Comparison of ENCODE assay signal across 1 cellular context in the genomic region with DNA sequence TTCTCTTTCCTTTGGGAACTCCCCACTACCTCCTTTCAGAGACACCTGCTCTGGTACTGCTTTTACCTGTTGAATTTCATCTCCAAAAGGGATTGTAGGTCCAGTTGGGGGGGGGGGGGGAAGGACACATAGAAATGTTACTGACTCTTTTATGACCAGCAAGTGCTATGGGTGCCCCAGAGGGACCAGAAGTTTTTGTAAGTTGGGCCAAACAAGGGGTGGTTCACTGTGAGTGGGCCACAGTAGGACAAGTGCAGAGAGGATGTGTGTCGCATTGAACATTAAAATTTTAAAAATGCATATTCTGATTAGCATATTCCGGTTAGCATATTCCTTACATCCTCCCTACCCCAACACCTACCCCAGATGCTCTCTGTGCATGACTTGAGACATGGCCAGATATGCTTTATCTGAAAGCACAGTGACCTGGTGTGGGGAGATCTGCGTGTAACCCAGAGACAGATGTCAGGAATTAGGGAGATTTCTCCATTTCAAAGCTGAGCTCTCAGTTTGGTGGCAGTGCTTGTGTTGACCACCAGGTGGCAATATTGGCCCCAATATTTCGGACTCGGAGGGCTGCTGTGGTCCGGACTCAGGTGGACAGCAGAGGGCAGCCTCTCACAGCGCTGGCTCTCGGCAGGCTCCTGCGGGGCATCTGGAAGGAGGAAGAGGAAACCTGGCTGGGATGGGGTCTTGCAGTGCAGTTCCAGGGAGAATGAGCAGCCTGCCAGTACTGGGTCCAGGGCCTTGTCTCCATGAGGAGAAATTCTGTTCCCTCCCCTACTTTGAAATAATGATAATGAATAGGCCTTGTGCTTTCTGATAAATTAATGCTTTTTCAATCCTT.
TF ChIP-seq lines count a peak whose summit lies in the region.

No MANE protein-coding gene starts in this region.

TF ChIP-seq in HepG2, 621 proteins besides CTCF, POLR2A, EP300 and RAD21 (continued from another document and continues in another):
- TF ChIP-seq ZFP36 (IDR thresholded peaks at IDR 0.05; ENCODE audit: borderline replicate concordance, low read depth, low read length, partially characterized antibody) (peak; percentile 81), ZFX (CRISPR knock-in tag; IDR thresholded peaks at IDR 0.05; ENCODE audit: low read depth) (no peak; the same call in 1 of the 2 replicates), U2AF1 (optimal IDR thresholded peaks at IDR 0.05; ENCODE audit: low read depth, low read length) (no peak), ZNF749 (CRISPR knock-in tag; IDR thresholded peaks at IDR 0.05; ENCODE audit: borderline replicate concordance) (no peak), KLF9 (CRISPR knock-in tag; IDR thresholded peaks at IDR 0.05; ENCODE audit: low read depth) (no peak), ZNF567 (CRISPR knock-in tag; IDR thresholded peaks at IDR 0.05; ENCODE audit: borderline replicate concordance) (0 out of 2 replicates have a peak, but pooled peaks have one; percentile 53), GTF2F1 (IDR thresholded peaks at IDR 0.05; ENCODE audit: low read length) (no peak), ZNF746 (CRISPR knock-in tag; IDR thresholded peaks at IDR 0.05) (no peak), SETDB1 (CRISPR knock-in tag; IDR thresholded peaks at IDR 0.05; ENCODE audit: borderline replicate concordance) (no peak), NFRKB (IDR thresholded peaks at IDR 0.05) (no peak), ZNF839 (CRISPR knock-in tag; IDR thresholded peaks at IDR 0.05; ENCODE audit: borderline replicate concordance) (no peak), CHCHD3 (CRISPR knock-in tag; IDR thresholded peaks at IDR 0.05) (peak; percentile 33; the same call in 1 of the 2 replicates), ZBTB21 (CRISPR knock-in tag; IDR thresholded peaks at IDR 0.05) (no peak), ETV5 (CRISPR knock-in tag; IDR thresholded peaks at IDR 0.05; ENCODE audit: borderline replicate concordance) (peak; percentile 73), ATF1 (CRISPR knock-in tag; IDR thresholded peaks at IDR 0.05) (no peak), SKI (IDR thresholded peaks at IDR 0.05; ENCODE audit: partially characterized antibody) (no peak), KDM2A (CRISPR knock-in tag; IDR thresholded peaks at IDR 0.05; ENCODE audit: borderline replicate concordance, low read depth) (peak; percentile 99), HDAC2 (CRISPR knock-in tag; IDR thresholded peaks at IDR 0.05) (peak; percentile 92), JUNB (CRISPR knock-in tag; IDR thresholded peaks at IDR 0.05; ENCODE audit: borderline replicate concordance) (no peak), GATA4 (IDR thresholded peaks at IDR 0.05; ENCODE audit: borderline replicate concordance, low read depth) (no peak), ZNF350 (CRISPR knock-in tag; IDR thresholded peaks at IDR 0.05; ENCODE audit: borderline replicate concordance, low read depth) (peak; percentile 88), RARG (CRISPR knock-in tag; IDR thresholded peaks at IDR 0.05; ENCODE audit: low read depth) (no peak), ZNF713 (CRISPR knock-in tag; IDR thresholded peaks at IDR 0.05) (no peak), ZBTB38 (CRISPR knock-in tag; IDR thresholded peaks at IDR 0.05) (0 out of 2 replicates have a peak, but pooled peaks have one; percentile 56), MED8 (CRISPR knock-in tag; IDR thresholded peaks at IDR 0.05; ENCODE audit: insufficient replicate concordance) (no peak), FOXP1 (IDR thresholded peaks at IDR 0.05) (no peak), FOXP1 (CRISPR knock-in tag; IDR thresholded peaks at IDR 0.05) (peak; percentile 19; the same call in 1 of the 2 replicates), ZNF124 (CRISPR knock-in tag; IDR thresholded peaks at IDR 0.05) (peak; percentile 91; the same call in 1 of the 2 replicates), ZNF34 (CRISPR knock-in tag; IDR thresholded peaks at IDR 0.05; ENCODE audit: borderline replicate concordance) (no peak), NFYB (CRISPR knock-in tag; IDR thresholded peaks at IDR 0.05) (peak; percentile 28; the same call in 1 of the 2 replicates), CHD2 (IDR thresholded peaks at IDR 0.05; ENCODE audit: low read depth, low read length) (no peak), ZNF841 (CRISPR knock-in tag; IDR thresholded peaks at IDR 0.05; ENCODE audit: borderline replicate concordance) (no peak), XRCC5 (optimal IDR thresholded peaks at IDR 0.05; ENCODE audit: low read length) (peak; percentile 100), ZC3H4 (CRISPR knock-in tag; IDR thresholded peaks at IDR 0.05; ENCODE audit: borderline replicate concordance) (no peak; the same call in 1 of the 2 replicates), ZNF20 (CRISPR knock-in tag; IDR thresholded peaks at IDR 0.05) (no peak), KLF6 (CRISPR knock-in tag; IDR thresholded peaks at IDR 0.05) (0 out of 2 replicates have a peak, but pooled peaks have one; percentile 65), ZNF605 (CRISPR knock-in tag; IDR thresholded peaks at IDR 0.05) (peak; percentile 78), ZNF577 (CRISPR knock-in tag; IDR thresholded peaks at IDR 0.05; ENCODE audit: borderline replicate concordance, low read depth) (no peak)
- TF ChIP-seq, protein P1, sequence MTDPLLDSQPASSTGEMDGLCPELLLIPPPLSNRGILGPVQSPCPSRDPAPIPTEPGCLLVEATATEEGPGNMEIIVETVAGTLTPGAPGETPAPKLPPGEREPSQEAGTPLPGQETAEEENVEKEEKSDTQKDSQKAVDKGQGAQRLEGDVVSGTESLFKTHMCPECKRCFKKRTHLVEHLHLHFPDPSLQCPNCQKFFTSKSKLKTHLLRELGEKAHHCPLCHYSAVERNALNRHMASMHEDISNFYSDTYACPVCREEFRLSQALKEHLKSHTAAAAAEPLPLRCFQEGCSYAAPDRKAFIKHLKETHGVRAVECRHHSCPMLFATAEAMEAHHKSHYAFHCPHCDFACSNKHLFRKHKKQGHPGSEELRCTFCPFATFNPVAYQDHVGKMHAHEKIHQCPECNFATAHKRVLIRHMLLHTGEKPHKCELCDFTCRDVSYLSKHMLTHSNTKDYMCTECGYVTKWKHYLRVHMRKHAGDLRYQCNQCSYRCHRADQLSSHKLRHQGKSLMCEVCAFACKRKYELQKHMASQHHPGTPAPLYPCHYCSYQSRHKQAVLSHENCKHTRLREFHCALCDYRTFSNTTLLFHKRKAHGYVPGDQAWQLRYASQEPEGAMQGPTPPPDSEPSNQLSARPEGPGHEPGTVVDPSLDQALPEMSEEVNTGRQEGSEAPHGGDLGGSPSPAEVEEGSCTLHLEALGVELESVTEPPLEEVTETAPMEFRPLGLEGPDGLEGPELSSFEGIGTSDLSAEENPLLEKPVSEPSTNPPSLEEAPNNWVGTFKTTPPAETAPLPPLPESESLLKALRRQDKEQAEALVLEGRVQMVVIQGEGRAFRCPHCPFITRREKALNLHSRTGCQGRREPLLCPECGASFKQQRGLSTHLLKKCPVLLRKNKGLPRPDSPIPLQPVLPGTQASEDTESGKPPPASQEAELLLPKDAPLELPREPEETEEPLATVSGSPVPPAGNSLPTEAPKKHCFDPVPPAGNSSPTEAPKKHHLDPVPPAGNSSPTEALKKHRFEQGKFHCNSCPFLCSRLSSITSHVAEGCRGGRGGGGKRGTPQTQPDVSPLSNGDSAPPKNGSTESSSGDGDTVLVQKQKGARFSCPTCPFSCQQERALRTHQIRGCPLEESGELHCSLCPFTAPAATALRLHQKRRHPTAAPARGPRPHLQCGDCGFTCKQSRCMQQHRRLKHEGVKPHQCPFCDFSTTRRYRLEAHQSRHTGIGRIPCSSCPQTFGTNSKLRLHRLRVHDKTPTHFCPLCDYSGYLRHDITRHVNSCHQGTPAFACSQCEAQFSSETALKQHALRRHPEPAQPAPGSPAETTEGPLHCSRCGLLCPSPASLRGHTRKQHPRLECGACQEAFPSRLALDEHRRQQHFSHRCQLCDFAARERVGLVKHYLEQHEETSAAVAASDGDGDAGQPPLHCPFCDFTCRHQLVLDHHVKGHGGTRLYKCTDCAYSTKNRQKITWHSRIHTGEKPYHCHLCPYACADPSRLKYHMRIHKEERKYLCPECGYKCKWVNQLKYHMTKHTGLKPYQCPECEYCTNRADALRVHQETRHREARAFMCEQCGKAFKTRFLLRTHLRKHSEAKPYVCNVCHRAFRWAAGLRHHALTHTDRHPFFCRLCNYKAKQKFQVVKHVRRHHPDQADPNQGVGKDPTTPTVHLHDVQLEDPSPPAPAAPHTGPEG (CRISPR knock-in tag; IDR thresholded peaks at IDR 0.05) = no peak
- TF ChIP-seq, protein P2, sequence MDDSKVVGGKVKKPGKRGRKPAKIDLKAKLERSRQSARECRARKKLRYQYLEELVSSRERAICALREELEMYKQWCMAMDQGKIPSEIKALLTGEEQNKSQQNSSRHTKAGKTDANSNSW (CRISPR knock-in tag; IDR thresholded peaks at IDR 0.05; ENCODE audit: borderline replicate concordance) = peak; percentile 26; the same call in 1 of the 2 replicates
- TF ChIP-seq, protein P3, sequence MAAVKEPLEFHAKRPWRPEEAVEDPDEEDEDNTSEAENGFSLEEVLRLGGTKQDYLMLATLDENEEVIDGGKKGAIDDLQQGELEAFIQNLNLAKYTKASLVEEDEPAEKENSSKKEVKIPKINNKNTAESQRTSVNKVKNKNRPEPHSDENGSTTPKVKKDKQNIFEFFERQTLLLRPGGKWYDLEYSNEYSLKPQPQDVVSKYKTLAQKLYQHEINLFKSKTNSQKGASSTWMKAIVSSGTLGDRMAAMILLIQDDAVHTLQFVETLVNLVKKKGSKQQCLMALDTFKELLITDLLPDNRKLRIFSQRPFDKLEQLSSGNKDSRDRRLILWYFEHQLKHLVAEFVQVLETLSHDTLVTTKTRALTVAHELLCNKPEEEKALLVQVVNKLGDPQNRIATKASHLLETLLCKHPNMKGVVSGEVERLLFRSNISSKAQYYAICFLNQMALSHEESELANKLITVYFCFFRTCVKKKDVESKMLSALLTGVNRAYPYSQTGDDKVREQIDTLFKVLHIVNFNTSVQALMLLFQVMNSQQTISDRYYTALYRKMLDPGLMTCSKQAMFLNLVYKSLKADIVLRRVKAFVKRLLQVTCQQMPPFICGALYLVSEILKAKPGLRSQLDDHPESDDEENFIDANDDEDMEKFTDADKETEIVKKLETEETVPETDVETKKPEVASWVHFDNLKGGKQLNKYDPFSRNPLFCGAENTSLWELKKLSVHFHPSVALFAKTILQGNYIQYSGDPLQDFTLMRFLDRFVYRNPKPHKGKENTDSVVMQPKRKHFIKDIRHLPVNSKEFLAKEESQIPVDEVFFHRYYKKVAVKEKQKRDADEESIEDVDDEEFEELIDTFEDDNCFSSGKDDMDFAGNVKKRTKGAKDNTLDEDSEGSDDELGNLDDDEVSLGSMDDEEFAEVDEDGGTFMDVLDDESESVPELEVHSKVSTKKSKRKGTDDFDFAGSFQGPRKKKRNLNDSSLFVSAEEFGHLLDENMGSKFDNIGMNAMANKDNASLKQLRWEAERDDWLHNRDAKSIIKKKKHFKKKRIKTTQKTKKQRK (IDR thresholded peaks at IDR 0.05; ENCODE audit: low read length) = no peak
- TF ChIP-seq, protein P4, sequence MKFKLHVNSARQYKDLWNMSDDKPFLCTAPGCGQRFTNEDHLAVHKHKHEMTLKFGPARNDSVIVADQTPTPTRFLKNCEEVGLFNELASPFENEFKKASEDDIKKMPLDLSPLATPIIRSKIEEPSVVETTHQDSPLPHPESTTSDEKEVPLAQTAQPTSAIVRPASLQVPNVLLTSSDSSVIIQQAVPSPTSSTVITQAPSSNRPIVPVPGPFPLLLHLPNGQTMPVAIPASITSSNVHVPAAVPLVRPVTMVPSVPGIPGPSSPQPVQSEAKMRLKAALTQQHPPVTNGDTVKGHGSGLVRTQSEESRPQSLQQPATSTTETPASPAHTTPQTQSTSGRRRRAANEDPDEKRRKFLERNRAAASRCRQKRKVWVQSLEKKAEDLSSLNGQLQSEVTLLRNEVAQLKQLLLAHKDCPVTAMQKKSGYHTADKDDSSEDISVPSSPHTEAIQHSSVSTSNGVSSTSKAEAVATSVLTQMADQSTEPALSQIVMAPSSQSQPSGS (CRISPR knock-in tag; IDR thresholded peaks at IDR 0.05) = peak; percentile 77; the same call in 1 of the 2 replicates
- TF ChIP-seq, protein P5, sequence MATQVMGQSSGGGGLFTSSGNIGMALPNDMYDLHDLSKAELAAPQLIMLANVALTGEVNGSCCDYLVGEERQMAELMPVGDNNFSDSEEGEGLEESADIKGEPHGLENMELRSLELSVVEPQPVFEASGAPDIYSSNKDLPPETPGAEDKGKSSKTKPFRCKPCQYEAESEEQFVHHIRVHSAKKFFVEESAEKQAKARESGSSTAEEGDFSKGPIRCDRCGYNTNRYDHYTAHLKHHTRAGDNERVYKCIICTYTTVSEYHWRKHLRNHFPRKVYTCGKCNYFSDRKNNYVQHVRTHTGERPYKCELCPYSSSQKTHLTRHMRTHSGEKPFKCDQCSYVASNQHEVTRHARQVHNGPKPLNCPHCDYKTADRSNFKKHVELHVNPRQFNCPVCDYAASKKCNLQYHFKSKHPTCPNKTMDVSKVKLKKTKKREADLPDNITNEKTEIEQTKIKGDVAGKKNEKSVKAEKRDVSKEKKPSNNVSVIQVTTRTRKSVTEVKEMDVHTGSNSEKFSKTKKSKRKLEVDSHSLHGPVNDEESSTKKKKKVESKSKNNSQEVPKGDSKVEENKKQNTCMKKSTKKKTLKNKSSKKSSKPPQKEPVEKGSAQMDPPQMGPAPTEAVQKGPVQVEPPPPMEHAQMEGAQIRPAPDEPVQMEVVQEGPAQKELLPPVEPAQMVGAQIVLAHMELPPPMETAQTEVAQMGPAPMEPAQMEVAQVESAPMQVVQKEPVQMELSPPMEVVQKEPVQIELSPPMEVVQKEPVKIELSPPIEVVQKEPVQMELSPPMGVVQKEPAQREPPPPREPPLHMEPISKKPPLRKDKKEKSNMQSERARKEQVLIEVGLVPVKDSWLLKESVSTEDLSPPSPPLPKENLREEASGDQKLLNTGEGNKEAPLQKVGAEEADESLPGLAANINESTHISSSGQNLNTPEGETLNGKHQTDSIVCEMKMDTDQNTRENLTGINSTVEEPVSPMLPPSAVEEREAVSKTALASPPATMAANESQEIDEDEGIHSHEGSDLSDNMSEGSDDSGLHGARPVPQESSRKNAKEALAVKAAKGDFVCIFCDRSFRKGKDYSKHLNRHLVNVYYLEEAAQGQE (IDR thresholded peaks at IDR 0.05; ENCODE audit: borderline replicate concordance in 1 of 2, low read depth in 1 of 2, low read length in 2 of 2) = no peak
- TF ChIP-seq, protein P6, sequence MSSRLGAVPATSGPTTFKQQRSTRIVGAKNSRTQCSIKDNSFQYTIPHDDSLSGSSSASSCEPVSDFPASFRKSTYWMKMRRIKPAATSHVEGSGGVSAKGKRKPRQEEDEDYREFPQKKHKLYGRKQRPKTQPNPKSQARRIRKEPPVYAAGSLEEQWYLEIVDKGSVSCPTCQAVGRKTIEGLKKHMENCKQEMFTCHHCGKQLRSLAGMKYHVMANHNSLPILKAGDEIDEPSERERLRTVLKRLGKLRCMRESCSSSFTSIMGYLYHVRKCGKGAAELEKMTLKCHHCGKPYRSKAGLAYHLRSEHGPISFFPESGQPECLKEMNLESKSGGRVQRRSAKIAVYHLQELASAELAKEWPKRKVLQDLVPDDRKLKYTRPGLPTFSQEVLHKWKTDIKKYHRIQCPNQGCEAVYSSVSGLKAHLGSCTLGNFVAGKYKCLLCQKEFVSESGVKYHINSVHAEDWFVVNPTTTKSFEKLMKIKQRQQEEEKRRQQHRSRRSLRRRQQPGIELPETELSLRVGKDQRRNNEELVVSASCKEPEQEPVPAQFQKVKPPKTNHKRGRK (CRISPR knock-in tag; IDR thresholded peaks at IDR 0.05) = no peak
- TF ChIP-seq, protein P7, sequence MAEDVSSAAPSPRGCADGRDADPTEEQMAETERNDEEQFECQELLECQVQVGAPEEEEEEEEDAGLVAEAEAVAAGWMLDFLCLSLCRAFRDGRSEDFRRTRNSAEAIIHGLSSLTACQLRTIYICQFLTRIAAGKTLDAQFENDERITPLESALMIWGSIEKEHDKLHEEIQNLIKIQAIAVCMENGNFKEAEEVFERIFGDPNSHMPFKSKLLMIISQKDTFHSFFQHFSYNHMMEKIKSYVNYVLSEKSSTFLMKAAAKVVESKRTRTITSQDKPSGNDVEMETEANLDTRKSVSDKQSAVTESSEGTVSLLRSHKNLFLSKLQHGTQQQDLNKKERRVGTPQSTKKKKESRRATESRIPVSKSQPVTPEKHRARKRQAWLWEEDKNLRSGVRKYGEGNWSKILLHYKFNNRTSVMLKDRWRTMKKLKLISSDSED (CRISPR knock-in tag; IDR thresholded peaks at IDR 0.05) = no peak
